In genomic region chr1:53094533-53094919, GRCh38 we compare ENCODE assay signal across 2 cellular contexts.
TF ChIP-seq lines count a peak whose summit lies in the region.

No MANE protein-coding gene starts in this region.

TF ChIP-seq in GM23338, 12 proteins besides CTCF, POLR2A, EP300 and RAD21:
- TF ChIP-seq ZNF114 (CRISPR knock-in tag; IDR thresholded peaks at IDR 0.05) = no peak
- TF ChIP-seq ETS1 (IDR thresholded peaks at IDR 0.05) = no peak
- TF ChIP-seq POLR2AphosphoS5 (IDR thresholded peaks at IDR 0.05; ENCODE audit: low read depth) = no peak
- TF ChIP-seq JUNB (IDR thresholded peaks at IDR 0.05; ENCODE audit: unreplicated experiment) = no peak
- TF ChIP-seq EZH2phosphoT487 (IDR thresholded peaks at IDR 0.05; ENCODE audit: unreplicated experiment) = no peak
- no peak for TF ChIP-seq STAT1 (IDR thresholded peaks at IDR 0.05; ENCODE audit: unreplicated experiment)
- TF ChIP-seq ZNF331 (CRISPR knock-in tag; IDR thresholded peaks at IDR 0.05; ENCODE audit: low read depth) = no peak
- TF ChIP-seq ZNF462 (CRISPR knock-in tag; IDR thresholded peaks at IDR 0.05) = no peak
- TF ChIP-seq REST (IDR thresholded peaks at IDR 0.05; ENCODE audit: unreplicated experiment) = no peak
- TF ChIP-seq NANOG (IDR thresholded peaks at IDR 0.05; ENCODE audit: borderline replicate concordance) = no peak
- no peak for TF ChIP-seq CREB1 (CRISPR knock-in tag; IDR thresholded peaks at IDR 0.05; ENCODE audit: low read depth)
- TF ChIP-seq EZH2 (IDR thresholded peaks at IDR 0.05; ENCODE audit: low read depth, unreplicated experiment) = no peak

TF ChIP-seq in IMR-90, 13 proteins besides CTCF, POLR2A, EP300 and RAD21:
- TF ChIP-seq MXI1 (IDR thresholded peaks at IDR 0.05; ENCODE audit: borderline replicate concordance, low read depth, low read length) (no peak), CHD1 (IDR thresholded peaks at IDR 0.05; ENCODE audit: low read depth, low read length) (no peak), CEBPB (IDR thresholded peaks at IDR 0.05; ENCODE audit: low read depth, low read length) (no peak), FOS (IDR thresholded peaks at IDR 0.05; ENCODE audit: low read depth, low read length) (no peak), SMC3 (IDR thresholded peaks at IDR 0.05; ENCODE audit: low read depth, low read length) (no peak), BHLHE40 (IDR thresholded peaks at IDR 0.05; ENCODE audit: low read depth, low read length) (no peak), RCOR1 (IDR thresholded peaks at IDR 0.05; ENCODE audit: insufficient replicate concordance, low read length) (no peak), ELK1 (IDR thresholded peaks at IDR 0.05; ENCODE audit: borderline replicate concordance, low read depth, low read length) (no peak), MAFK (IDR thresholded peaks at IDR 0.05; ENCODE audit: low read depth, low read length) (no peak), MAZ (IDR thresholded peaks at IDR 0.05; ENCODE audit: borderline replicate concordance, low read depth, low read length) (no peak), NFE2L2 (IDR thresholded peaks at IDR 0.05; ENCODE audit: low read depth, low read length) (no peak)
TF ChIP-seq in IMR-90: peak in this region for 0.
